ENCODE assay signal across 30 cellular contexts in the genomic region with DNA sequence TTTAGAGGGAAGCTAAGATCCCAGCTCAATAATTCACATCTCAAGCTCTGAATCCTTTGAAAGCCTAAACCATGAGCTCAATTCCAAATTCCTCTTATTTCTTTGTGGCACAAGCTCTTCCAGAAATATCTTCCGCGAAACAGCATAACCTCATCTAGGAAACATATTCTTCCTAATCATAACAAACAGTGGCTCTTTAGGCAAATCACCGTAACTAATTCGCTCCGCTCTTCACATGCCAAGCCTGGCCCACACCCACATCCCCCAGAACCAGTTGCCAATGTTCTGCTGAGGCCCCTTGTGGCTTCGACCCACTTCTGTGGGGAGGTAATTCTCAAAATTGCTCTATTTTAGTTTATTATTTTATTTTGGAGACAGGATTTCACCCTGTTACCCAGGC. TPM values are rescaled to one million over a fixed set of nuclear protein-coding genes. Genes with fewer than 3 reads are reported as not detected.
DNase-seq lines count a peak whose midpoint lies in the region.
"Had no signal": no experiment of that assay in that cellular context is flagged by ENCODE, and none has a peak within 500 bp of the region (broad histone marks: within the 10 kb centered on the region; RNA-seq: fewer than 3 reads in every experiment).

No MANE protein-coding gene starts in this region.

- peaks cover 16% of the 10 kb centered on the region for H3K4me1 ChIP-seq in SJCRH30
- H3K4me1 ChIP-seq: A549; BE2C; BLaER1; BLaER1 treated with 17β-estradiol and CSF1 and Interleukin-3, amounts not matched to agents 10 nM and 100 nM; Caco-2 had no signal

- DNase-seq in SJCRH30: peak; percentile 50 to 80
- no peak for DNase-seq in LoVo (ENCODE audit: low spot score)
- DNase-seq: 8988T; ACHN; AML-193; BE2C; C1 segment of cervical spinal cord; Caco-2; Calu3; CD4-positive, alpha-beta memory T cell; CD4-positive, alpha-beta T cell; CD4-positive, CD25-positive, alpha-beta regulatory T cell; CD8-positive, alpha-beta memory T cell; CD8-positive, alpha-beta T cell; COR-L47; DMS 273 treated with DMSO at 0.1 percent for 48 hours; DMS153; DMS53; DMS79; DMS79 treated with DMSO at 0.1 percent for 48 hours; DND-41; EL had no signal

- peak overlapping the region; percentile 67 for H3K27ac ChIP-seq in SJCRH30
- H3K27ac ChIP-seq: 22Rv1; A549; BLaER1; BLaER1 treated with 17β-estradiol and CSF1 and Interleukin-3, amounts not matched to agents 10 nM and 100 nM; C4-2B had no signal

- H3K4me3 ChIP-seq in SJCRH30: no peak overlapping the region
- H3K4me3 ChIP-seq: A549; BLaER1; BLaER1 treated with 17β-estradiol and CSF1 and Interleukin-3, amounts not matched to agents 10 nM and 100 nM had no signal

- H3K36me3 ChIP-seq in SJCRH30: no peaks in the 10 kb centered on the region
- H3K36me3 ChIP-seq: BE2C; BLaER1; BLaER1 treated with 17β-estradiol and CSF1 and Interleukin-3, amounts not matched to agents 10 nM and 100 nM had no signal

- H3K27me3 ChIP-seq in SJCRH30: no peaks in the 10 kb centered on the region
- H3K27me3 ChIP-seq: BE2C; BLaER1; BLaER1 treated with 17β-estradiol and CSF1 and Interleukin-3, amounts not matched to agents 10 nM and 100 nM had no signal

- no peaks in the 10 kb centered on the region for H3K9me3 ChIP-seq in SJCRH30 (replicated peaks)
- H3K9me3 ChIP-seq: A549; BE2C; BLaER1; BLaER1 treated with 17β-estradiol and CSF1 and Interleukin-3, amounts not matched to agents 10 nM and 100 nM; Caco-2 had no signal

RNA-seq across cellular contexts. Expression of a gene that starts 19.2 kb away (rescaled TPM):
- not detected in 2 replicates for total RNA-seq in SJCRH30 (2014; rRNA removed; shearing (Covaris generic))
- total RNA-seq: A172; B cell; Caco-2; Calu3; CD4-positive, alpha-beta memory T cell; CD4-positive, alpha-beta T cell; CD4-positive, CD25-positive, alpha-beta regulatory T cell; CD8-positive, alpha-beta memory T cell; CD8-positive, alpha-beta T cell; Daoy had no signal
